ENCODE assay signal across 19 cellular contexts in genomic region chr17:73362697-73363096, GRCh38. TPM values are rescaled to one million over a fixed set of nuclear protein-coding genes. Genes with fewer than 3 reads are reported as not detected.
DNase-seq lines count a peak whose midpoint lies in the region; ATAC-seq, FAIRE-seq and TF ChIP-seq lines count a peak whose summit lies in the region.
"Had no signal": no experiment of that assay in that cellular context is flagged by ENCODE, and none has a peak within 500 bp of the region (broad histone marks: within the 10 kb centered on the region; RNA-seq: fewer than 3 reads in every experiment).

No MANE protein-coding gene starts in this region.

- H4K5ac ChIP-seq in mesendoderm (ENCODE audit: low read length), result no peak overlapping the region

- TF ChIP-seq EP300 in HepG2 (IDR thresholded peaks at IDR 0.05; ENCODE audit: low read depth in 2 of 2, low read length in 2 of 2) (no peak), HepG2 (CRISPR knock-in tag; IDR thresholded peaks at IDR 0.05; ENCODE audit: borderline replicate concordance) (no peak), GM12878 (IDR thresholded peaks at IDR 0.05; ENCODE audit: borderline replicate concordance in 1 of 2, control insufficient read depth in 1 of 2, low read depth in 2 of 2, low read length in 2 of 2) (no peak)

- BruUV-seq in HepG2 (replicated peaks; lab: Mats Ljungman, UMichigan) (no TSS peak), GM12878 (replicated peaks; lab: Mats Ljungman, UMichigan) (no TSS peak)

- 76% methylated on average over 10 of the region's 11 CpGs for WGBS in HepG2 (ENCODE audit: low lambda C conversion rate)
- 60% methylated on average over 1 of the region's 11 CpGs for WGBS in right lobe of liver (ENCODE audit: insufficient coverage, low coverage, low lambda C conversion rate, missing lambda C conversion rate)
- WGBS in GM12878 (ENCODE audit: insufficient coverage, insufficient replicate concordance, low lambda C conversion rate, missing lambda C conversion rate), result 52% methylated on average over 11 of the region's 11 CpGs
- no CpG with 5 or more reads among the region's 11 CpGs for whole genome bisulfite sequencing in mesendoderm (ENCODE audit: extremely low coverage, insufficient coverage, low lambda C conversion rate)

- no peaks in the 10 kb centered on the region for H3K36me3 ChIP-seq in HepG2 (replicated peaks in 1 of 2; ENCODE audit: control insufficient read depth in 1 of 2, insufficient read depth in 2 of 2, low read length in 2 of 2)
- no peaks in the 10 kb centered on the region for H3K36me3 ChIP-seq in right lobe of liver
- no peaks in the 10 kb centered on the region for H3K36me3 ChIP-seq in GM12878 (ENCODE audit: control insufficient read depth in 2 of 2, insufficient read depth in 2 of 2, low read length in 1 of 2)
- H3K36me3 ChIP-seq in mesendoderm (ENCODE audit: control insufficient read depth, insufficient read depth, low read length), result no peaks in the 10 kb centered on the region
- no peaks in the 10 kb centered on the region for H3K36me3 ChIP-seq in gastrocnemius medialis
- H3K36me3 ChIP-seq: Peyer's patch had no signal

- no peak overlapping the region for H2BK5ac ChIP-seq in mesendoderm (ENCODE audit: low read length)

- no peak overlapping the region for H3K23ac ChIP-seq in mesendoderm (ENCODE audit: low read length)

- H2BK15ac ChIP-seq in mesendoderm (replicated peaks; ENCODE audit: low read depth), result no peak overlapping the region

- H3K79me2 ChIP-seq in HepG2 (ENCODE audit: insufficient read depth, low read length), result no peaks in the 10 kb centered on the region
- no peaks in the 10 kb centered on the region for H3K79me2 ChIP-seq in GM12878 (ENCODE audit: control insufficient read depth, insufficient read depth, low read length)
- H3K79me2 ChIP-seq in mesendoderm (ENCODE audit: control insufficient read depth, insufficient read depth, low read length), result no peaks in the 10 kb centered on the region

- H2BK120ac ChIP-seq in mesendoderm (ENCODE audit: low read depth, low read length), result no peak overlapping the region

- H3K4me2 ChIP-seq in HepG2 (ENCODE audit: low read depth, low read length) (no peak overlapping the region), GM12878 (ENCODE audit: control insufficient read depth, insufficient read depth) (no peak overlapping the region), mesendoderm (ENCODE audit: low read length) (no peak overlapping the region)

- RAD21 ChIA-PET in GM12878 (lab: Charles Lee; ENCODE audit: unreplicated experiment), result interaction anchor here (0.7 to 3.9 kb wide), 2 partner anchors 7 to 20 kb away, joined by 3 to 13 read pairs; no protein-coding TSS in a partner anchor

- H3K79me1 ChIP-seq in mesendoderm (ENCODE audit: low read length), result no peaks in the 10 kb centered on the region

- CTCF ChIA-PET in HepG2 (lab: Yijun Ruan, JAX; ENCODE audit: low intra/inter-chr PET ratio, low total read pairs) (interaction anchor here (1.9 kb wide), 1 partner anchor 107 kb away, joined by 4 read pairs; no protein-coding TSS in a partner anchor), GM12878 (lab: Yijun Ruan, JAX) (interaction anchor here (0.8 to 17.4 kb wide), 3 partner anchors 112 to 640 kb away, joined by 3 to 365 read pairs (median 8); no protein-coding TSS in a partner anchor)

- H3K27ac ChIP-seq in HepG2 (ENCODE audit: extremely low read length, insufficient read depth, low read length) (no peak overlapping the region), right lobe of liver (no peak overlapping the region), GM12878 (ENCODE audit: control insufficient read depth, insufficient read depth) (no peak overlapping the region), mesendoderm (ENCODE audit: low read depth, low read length) (no peak overlapping the region), gastrocnemius medialis (no peak overlapping the region)
- H3K27ac ChIP-seq: Peyer's patch had no signal

- no peak overlapping the region for H3K4ac ChIP-seq in mesendoderm (ENCODE audit: low read depth, low read length)

- intact Hi-C loops in HepG2 (cut with micrococcal nuclease; ENCODE audit: unreplicated experiment), result no loop called here
- intact Hi-C loops in right lobe of liver (cut with DNase I), result loop anchor here in 1 of 2 donors (10.0 kb wide), 1 partner anchor 48 kb away; the partner anchor contains the start of gene CDC42EP4
- intact Hi-C loops in GM12878 (cut with micrococcal nuclease; ENCODE audit: unreplicated experiment), result no loop called here
- intact Hi-C loops in gastrocnemius medialis (cut with DNase I; ENCODE audit: low total_unique reads), result no loop called here

- H4K20me1 ChIP-seq in HepG2 (ENCODE audit: insufficient read depth, low read length) (no peaks in the 10 kb centered on the region), GM12878 (ENCODE audit: control insufficient read depth, insufficient read depth) (no peaks in the 10 kb centered on the region)

- H3K27me3 ChIP-seq in HepG2 (ENCODE audit: control insufficient read depth in 1 of 2, insufficient read depth in 2 of 2, low read length in 2 of 2) (peaks cover 28 to 85% of the 10 kb centered on the region in 2 experiments), right lobe of liver (no peaks in the 10 kb centered on the region), GM12878 (replicated peaks in 1 of 2; ENCODE audit: control insufficient read depth in 2 of 2, insufficient read depth in 2 of 2, low read length in 1 of 2) (peaks cover 0 to 2% of the 10 kb centered on the region in 2 experiments; a peak in 2 of 4 replicates), mesendoderm (ENCODE audit: insufficient read depth, low read length, poor library complexity) (no peaks in the 10 kb centered on the region), gastrocnemius medialis (no peaks in the 10 kb centered on the region)
- H3K27me3 ChIP-seq: Peyer's patch had no signal

- H4K8ac ChIP-seq in mesendoderm (ENCODE audit: low read depth, low read length), result no peak overlapping the region

- SMC1A ChIA-PET in GM12878 (lab: Charles Lee; ENCODE audit: uncharacterized antibody, unreplicated experiment), result interaction anchor here (0.7 to 13.2 kb wide), 2 partner anchors 20 to 111 kb away, joined by 3 to 261 read pairs; no protein-coding TSS in a partner anchor

- DNase-seq in HepG2 (ENCODE audit: low spot score) (no peak), right lobe of liver (no peak), GM12878 (ENCODE audit: low read depth, low spot score) (no peak), mesendoderm (peak; percentile 60), NCI-H2081 (lab: John Stamatoyannopoulos, UW) (no peak), SHP77 treated with DMSO at 0.1 percent for 48 hours (lab: John Stamatoyannopoulos, UW) (no peak), gastrocnemius medialis (no peak)
- DNase-seq: CD4-positive, CD25-positive, alpha-beta regulatory T cell; COR-L47; DMS79; GOT3; Karpas-422; NCI-H1694; NCI-H2081 treated with DMSO at 0.1 percent for 48 hours; NCI-H446; NCI-H526; Peyer's patch; SW 1271 had no signal

- FAIRE-seq in HepG2 (lab: Jason Lieb, UNC) (no peak), GM12878 (lab: Jason Lieb, UNC) (no peak)

- no peak overlapping the region for H2AFZ ChIP-seq in HepG2 (ENCODE audit: low read length)
- H2AFZ ChIP-seq in GM12878 (ENCODE audit: control insufficient read depth, low read depth, low read length), result no peak overlapping the region

- no peak for ATAC-seq in HepG2
- no peak for ATAC-seq in right lobe of liver
- no peak for ATAC-seq in GM12878
- no peak for ATAC-seq in gastrocnemius medialis

- POLR2A ChIA-PET in HepG2 (lab: Yijun Ruan, JAX) (interaction anchor here (3.1 kb wide), 1 partner anchor 101 kb away, joined by 11 read pairs; the partner anchor contains the start of gene CPSF4L), GM12878 (lab: Charles Lee) (interaction anchor here (1.3 kb wide), 1 partner anchor 71 kb away, joined by 3 read pairs; no protein-coding TSS in a partner anchor)

- no peak overlapping the region; a peak in 1 of 6 replicates for H3K4me3 ChIP-seq in HepG2 (replicated peaks in 1 of 3; ENCODE audit: insufficient read depth in 1 of 3, low read depth in 2 of 3, low read length in 3 of 3)
- no peak overlapping the region for H3K4me3 ChIP-seq in right lobe of liver
- no peak overlapping the region for H3K4me3 ChIP-seq in GM12878
- no peak overlapping the region for H3K4me3 ChIP-seq in mesendoderm (ENCODE audit: low read length)
- no peak overlapping the region for H3K4me3 ChIP-seq in gastrocnemius medialis
- H3K4me3 ChIP-seq: Peyer's patch had no signal

- TF ChIP-seq CTCF in HepG2 (CRISPR knock-in tag; IDR thresholded peaks at IDR 0.05), result no peak
- no peak for TF ChIP-seq CTCF in right lobe of liver (IDR thresholded peaks at IDR 0.05)
- TF ChIP-seq CTCF in GM12878 (IDR thresholded peaks at IDR 0.05 in 2 of 3, conservative IDR thresholded peaks at IDR 0.05 in 1 of 3; ENCODE audit: control insufficient read depth in 2 of 3, extremely low read depth in 1 of 3, insufficient read depth in 1 of 3, low read depth in 3 of 3, low read length in 3 of 3), result no peak
- TF ChIP-seq CTCF in gastrocnemius medialis (IDR thresholded peaks at IDR 0.05 in 4 of 5, conservative IDR thresholded peaks at IDR 0.05 in 1 of 5), result no peak

- TF ChIP-seq POLR2A in HepG2 (IDR thresholded peaks at IDR 0.05; ENCODE audit: insufficient read depth in 1 of 2, low read depth in 2 of 2, low read length in 2 of 2) (no peak), right lobe of liver (IDR thresholded peaks at IDR 0.05) (no peak), GM12878 (IDR thresholded peaks at IDR 0.05; ENCODE audit: low read depth, low read length) (no peak), gastrocnemius medialis (IDR thresholded peaks at IDR 0.05) (no peak)

- H3K4me1 ChIP-seq in HepG2 (ENCODE audit: insufficient read depth, low read length) (peaks cover 68% of the 10 kb centered on the region), right lobe of liver (no peaks in the 10 kb centered on the region), GM12878 (ENCODE audit: control insufficient read depth, insufficient read depth, low read length) (no peaks in the 10 kb centered on the region), mesendoderm (ENCODE audit: control insufficient read depth, low read depth, low read length) (peaks cover 12% of the 10 kb centered on the region), gastrocnemius medialis (peaks cover 18 to 28% of the 10 kb centered on the region in 2 donors)

- no peak overlapping the region for H3K56ac ChIP-seq in mesendoderm (ENCODE audit: low read length)

- H3K18ac ChIP-seq in mesendoderm (ENCODE audit: low read length), result no peak overlapping the region

- H2AK5ac ChIP-seq in mesendoderm (ENCODE audit: low read length), result no peak overlapping the region

- TF ChIP-seq RAD21 in HepG2 (CRISPR knock-in tag; IDR thresholded peaks at IDR 0.05) (no peak), GM12878 (IDR thresholded peaks at IDR 0.05; ENCODE audit: insufficient read depth, low read depth, low read length) (no peak)

- H3K9me3 ChIP-seq in HepG2 (ENCODE audit: low read length) (no peaks in the 10 kb centered on the region), right lobe of liver (no peaks in the 10 kb centered on the region), GM12878 (replicated peaks; ENCODE audit: control insufficient read depth, insufficient read depth, low read length) (no peaks in the 10 kb centered on the region), gastrocnemius medialis (no peaks in the 10 kb centered on the region)
- H3K9me3 ChIP-seq: Peyer's patch had no signal

- in situ Hi-C loops in HepG2 (cut with HindIII; ENCODE audit: extremely low pct_ligation_motif_present, low pct_unique_long_range_greater_than_20kb), result loop anchor here (5.0 kb wide), 1 partner anchor 50 kb away; the partner anchor contains the start of gene CDC42EP4
- in situ Hi-C loops in GM12878 (cut with MboI), result no loop called here
- in situ Hi-C loops in gastrocnemius medialis (cut with MboI; ENCODE audit: low sequenced_read_pairs in 4 of 4), result loop anchor here in 3 of 4 donors (25.0 kb wide), 1 partner anchor 625 kb away; no protein-coding TSS in a partner anchor

- H3K9ac ChIP-seq in HepG2 (ENCODE audit: insufficient read depth, low read depth, low read length) (no peak overlapping the region), GM12878 (ENCODE audit: control insufficient read depth, insufficient read depth, low read length) (no peak overlapping the region), mesendoderm (ENCODE audit: low read length) (no peak overlapping the region)

RNA-seq across cellular contexts. Expression of gene CDC42EP4, which starts 50.9 kb away (rescaled TPM):
- total RNA-seq in HepG2 (2016; rRNA removed; fragmentation: Illumina TruSeq; extraction: Trizol) (54.0 and 55.0 TPM in 2 replicates), right lobe of liver (10 to 100 TPM; 27.5 to 34.9 (median 30.9) TPM), GM12878 (2014; rRNA removed) (2.7 and 3.1 TPM in 2 replicates), GM12878 (2014; rRNA removed; fragmentation: Illumina TruSeq; extraction: Trizol) (0.97 and 1.3 TPM in 2 replicates), GM12878 (2021) (3.0 and 3.5 TPM in 2 replicates), gastrocnemius medialis (10 to 100 TPM; 35.8 to 57.0 (median 47.1) TPM)
- 13.5 and 14.9 TPM in 2 replicates for total RNA-seq in HepG2 (2016; cell fraction: cytosol; rRNA removed; fragmentation: Illumina TruSeq; extraction: Trizol; ENCODE audit: low read depth)
- total RNA-seq in HepG2 (2016; cell fraction: insoluble cytoplasmic fraction; rRNA removed; fragmentation: Illumina TruSeq; extraction: Trizol), result 45.9 and 55.1 TPM in 2 replicates
- total RNA-seq in HepG2 (2016; cell fraction: membrane; rRNA removed; fragmentation: Illumina TruSeq; extraction: Trizol), result 45.7 and 51.9 TPM in 2 replicates
- total RNA-seq in HepG2 (2016; cell fraction: nucleus; rRNA removed; fragmentation: Illumina TruSeq; extraction: Trizol), result 34.9 and 36.1 TPM in 2 replicates
- polyA plus RNA-seq in HepG2 (2011; rRNA removed) (19.0 and 21.7 TPM in 2 replicates), GM12878 (2011; rRNA removed) (5.9 and 7.1 TPM in 2 replicates), GM12878 (2014; fragmentation: Illumina TruSeq; extraction: Trizol) (1.4 TPM in 2 replicates), GM12878 (2014; fragmentation: Nextera tagmentation; extraction: Ambion mirVana) (under 1 TPM; 0.05 to 0.20 TPM), GM12878 (2014; rRNA removed) (2.5 and 2.8 TPM in 2 replicates), GM12878 (2016; fragmentation: Nextera tagmentation; extraction: Ambion mirVana) (1 to 10 TPM; 3.7 to 3.8 TPM)
- polyA plus RNA-seq in HepG2 (2011; cell fraction: cytosol; rRNA removed), result 16.2 and 20.1 TPM in 2 replicates
- 18.6 and 24.3 TPM in 2 replicates for polyA plus RNA-seq in HepG2 (2011; cell fraction: nucleus; rRNA removed)
- 18.4 and 22.4 TPM in 2 replicates for polyA plus RNA-seq in HepG2 (2012)
- polyA plus RNA-seq in HepG2 (2016; cell fraction: cytosol; fragmentation: Illumina TruSeq; extraction: Trizol; ENCODE audit: low read depth), result 11.7 and 14.2 TPM in 2 replicates
- polyA plus RNA-seq in HepG2 (2016; cell fraction: insoluble cytoplasmic fraction; fragmentation: Illumina TruSeq; extraction: Trizol; ENCODE audit: low read depth), result 58.7 and 66.8 TPM in 2 replicates
- polyA plus RNA-seq in HepG2 (2016; cell fraction: membrane; fragmentation: Illumina TruSeq; extraction: Trizol; ENCODE audit: low read depth), result 37.7 and 41.8 TPM in 2 replicates
- polyA plus RNA-seq in HepG2 (2016; cell fraction: nucleus; fragmentation: Illumina TruSeq; extraction: Trizol; ENCODE audit: insufficient read depth, low read depth), result 41.4 and 43.9 TPM in 2 replicates
- polyA minus RNA-seq in HepG2 (2011; rRNA and poly(A)+ RNA removed; ENCODE audit: low replicate concordance), result 68.4 and 91.9 TPM in 2 replicates
- 25.3 and 26.4 TPM in 2 replicates for polyA minus RNA-seq in HepG2 (2011; cell fraction: cytosol; rRNA and poly(A)+ RNA removed)
- 32.3 and 36.9 TPM in 2 replicates for polyA minus RNA-seq in HepG2 (2011; cell fraction: nucleus; rRNA and poly(A)+ RNA removed)
- total RNA-seq in GM12878 (2013; cell fraction: nucleolus; rRNA removed), result 31.6 and 35.8 TPM in 2 replicates
- 0.71 TPM for polyA plus RNA-seq in GM12878 (2011; ENCODE audit: low read depth)
- 8.1 and 10.0 TPM in 2 replicates for polyA plus RNA-seq in GM12878 (2011; cell fraction: cytosol; rRNA removed)
- polyA plus RNA-seq in GM12878 (2011; cell fraction: nucleus; rRNA removed), result 11.7 and 13.6 TPM in 2 replicates
- polyA plus RNA-seq in GM12878 (2012), result 1.1 and 2.5 TPM in 2 replicates
- 9.4 and 26.8 TPM in 2 replicates for polyA minus RNA-seq in GM12878 (2011; rRNA and poly(A)+ RNA removed)
- 6.2 and 7.5 TPM in 2 replicates for polyA minus RNA-seq in GM12878 (2011; cell fraction: cytosol; rRNA and poly(A)+ RNA removed)
- polyA minus RNA-seq in GM12878 (2011; cell fraction: nucleus; rRNA and poly(A)+ RNA removed), result 13.8 and 28.0 TPM in 2 replicates
- 5.7 TPM for polyA plus RNA-seq in mesendoderm (2013, experiment 1 of 2)
- 5.1 TPM for polyA plus RNA-seq in mesendoderm (2013, experiment 2 of 2)
- total RNA-seq: OCI-LY7 had no signal
